ENCODE assay signal across 24 cellular contexts in genomic region chr1:205581321-205581980, GRCh38. TPM values are rescaled to one million over a fixed set of nuclear protein-coding genes. Genes with fewer than 3 reads are reported as not detected.
DNase-seq lines count a peak whose midpoint lies in the region; ATAC-seq and TF ChIP-seq lines count a peak whose summit lies in the region.
"Had no signal": no experiment of that assay in that cellular context is flagged by ENCODE, and none has a peak within 500 bp of the region (broad histone marks: within the 10 kb centered on the region; RNA-seq: fewer than 3 reads in every experiment).

No MANE protein-coding gene starts in this region.

- peak overlapping the region; percentile 28 for H3K27ac Mint-ChIP-seq in endothelial cell (ENCODE audit: unreplicated experiment)
- H3K27ac Mint-ChIP-seq: effector memory CD8-positive, alpha-beta T cell; T-helper 2 cell treated with Interferon-gamma antibody and Interleukin-4, amounts not matched to agents 5 μg/mL and 100 μg/mL, for 36 hours had no signal

- intact Hi-C loops in heart right ventricle (cut with DNase I), result loop anchor here in 3 of 10 donors (5.0 to 10.0 kb wide), 3 partner anchors 39 to 49 kb away; no protein-coding TSS in a partner anchor
- intact Hi-C loops in Right ventricle myocardium superior (cut with DNase I), result no loop called here

- H3K4me1 Mint-ChIP-seq in endothelial cell (ENCODE audit: unreplicated experiment), result peaks cover 38% of the 10 kb centered on the region

- H3K27ac ChIP-seq in heart right ventricle (peak overlapping the region in 7 of 10 donors; percentile 22 to 72 (median 68)), osteoblast (ENCODE audit: low read depth, low read length) (no peak overlapping the region), upper lobe of left lung (peak overlapping the region; percentile 62 to 85 (median 74))
- H3K27ac ChIP-seq: adrenal gland, psoas muscle, thoracic aorta had no signal

- no peaks in the 10 kb centered on the region for H3K79me2 ChIP-seq in osteoblast (ENCODE audit: insufficient read depth, low read length)

- TF ChIP-seq CTCF in heart right ventricle (IDR thresholded peaks at IDR 0.05), result no peak
- TF ChIP-seq CTCF in endothelial cell (IDR thresholded peaks at IDR 0.05; ENCODE audit: unreplicated experiment), result no peak
- no peak for TF ChIP-seq CTCF in osteoblast (IDR thresholded peaks at IDR 0.05; ENCODE audit: extremely low read depth, low read depth, low read length)
- no peak for TF ChIP-seq CTCF in upper lobe of left lung (IDR thresholded peaks at IDR 0.05)

- H3K27me3 ChIP-seq in heart right ventricle (peaks cover 0 to 15% (median 6%) of the 10 kb centered on the region in 7 donors), osteoblast (ENCODE audit: insufficient read depth, low read length) (peaks cover 58% of the 10 kb centered on the region), upper lobe of left lung (no peaks in the 10 kb centered on the region)
- H3K27me3 ChIP-seq: adrenal gland had no signal

- TF ChIP-seq POLR2A in upper lobe of left lung (IDR thresholded peaks at IDR 0.05), result no peak

- no peaks in the 10 kb centered on the region for H3K36me3 Mint-ChIP-seq in endothelial cell (ENCODE audit: low read depth, unreplicated experiment)
- H3K36me3 Mint-ChIP-seq: brain had no signal

- DNase-seq in heart right ventricle (no peak), Right ventricle myocardium superior (no peak), endothelial cell (ENCODE audit: low spot score) (no peak), osteoblast (ENCODE audit: insufficient read length, low spot score, missing footprints) (peak; percentile 15), upper lobe of left lung (peak in 1 of 2 donors; percentile 8), NAMALWA (ENCODE audit: low spot score) (no peak), C1 segment of cervical spinal cord (lab: John Stamatoyannopoulos, UW) (no peak), activated gamma-delta T cell (lab: John Stamatoyannopoulos, UW) (no peak)
- DNase-seq: activated CD4-positive, alpha-beta T cell treated with anti-CD3 and anti-CD28 coated beads, Interleukin-2, amount 50 U/mL, for 1 hour; activated gamma-delta T cell treated with Interleukin-2 at 50 U/mL for 16 hours; adrenal gland; effector memory CD8-positive, alpha-beta T cell; EL; NCI-H1417; NCI-H2081 treated with DMSO at 0.1 percent for 48 hours; NCI-H345; NCI-H82; psoas muscle; stimulated activated CD4-positive, alpha-beta T cell treated with anti-CD3 and anti-CD28 coated beads, Interleukin-2, amount 100 ng/mL, for 24 hours had no signal

- H3K4me3 Mint-ChIP-seq in endothelial cell (ENCODE audit: unreplicated experiment), result no peak overlapping the region
- H3K4me3 Mint-ChIP-seq: brain; effector memory CD8-positive, alpha-beta T cell; T-helper 2 cell treated with Interferon-gamma antibody and Interleukin-4, amounts not matched to agents 5 μg/mL and 100 μg/mL, for 36 hours had no signal

- no peak overlapping the region for H2AFZ ChIP-seq in osteoblast (ENCODE audit: low read length)

- no peak overlapping the region for H3K4me3 ChIP-seq in heart right ventricle
- H3K4me3 ChIP-seq in osteoblast (ENCODE audit: insufficient read depth, low read length), result no peak overlapping the region
- H3K4me3 ChIP-seq in upper lobe of left lung, result no peak overlapping the region
- H3K4me3 ChIP-seq: adrenal gland, HAP-1, psoas muscle, skin epidermis, thoracic aorta had no signal

- H3K27me3 Mint-ChIP-seq in endothelial cell (ENCODE audit: unreplicated experiment), result peaks cover 3% of the 10 kb centered on the region

- H4K20me1 ChIP-seq in osteoblast (ENCODE audit: insufficient read depth, low read length), result no peaks in the 10 kb centered on the region

- no peak overlapping the region for H3K4me2 ChIP-seq in osteoblast (ENCODE audit: insufficient read depth, low read length)

- 83 to 90% methylated on average over 9 of the region's 9 CpGs for WGBS in heart right ventricle, 2 donors
- 85 to 93% methylated on average over 6 of the region's 9 CpGs for WGBS in upper lobe of left lung, 2 donors

- ATAC-seq in heart right ventricle, result no peak
- ATAC-seq in Right ventricle myocardium superior (ENCODE audit: poor library complexity), result no peak
- no peak for ATAC-seq in upper lobe of left lung (ENCODE audit: low FRiP score in 2 of 2)
- ATAC-seq: effector memory CD8-positive, alpha-beta T cell had no signal

- no peak for TF ChIP-seq EP300 in upper lobe of left lung (IDR thresholded peaks at IDR 0.05)

- no peaks in the 10 kb centered on the region for H3K36me3 ChIP-seq in heart right ventricle
- H3K36me3 ChIP-seq in osteoblast (ENCODE audit: insufficient read depth, low read length), result no peaks in the 10 kb centered on the region
- H3K36me3 ChIP-seq in upper lobe of left lung, result no peaks in the 10 kb centered on the region
- H3K36me3 ChIP-seq: adrenal gland, HAP-1, thoracic aorta had no signal

- no peaks in the 10 kb centered on the region for H3K9me3 Mint-ChIP-seq in endothelial cell (ENCODE audit: unreplicated experiment)
- H3K9me3 Mint-ChIP-seq: brain; effector memory CD8-positive, alpha-beta T cell; T-helper 2 cell treated with Interferon-gamma antibody and Interleukin-4, amounts not matched to agents 5 μg/mL and 100 μg/mL, for 36 hours had no signal

- H3K9me3 ChIP-seq in heart right ventricle (no peaks in the 10 kb centered on the region), osteoblast (ENCODE audit: low read depth, low read length) (no peaks in the 10 kb centered on the region), upper lobe of left lung (no peaks in the 10 kb centered on the region)
- H3K9me3 ChIP-seq: adrenal gland, HAP-1, psoas muscle, thoracic aorta had no signal

- H3K4me1 ChIP-seq in heart right ventricle, result peaks cover 0 to 23% (median 11%) of the 10 kb centered on the region in 9 donors
- H3K4me1 ChIP-seq in osteoblast (ENCODE audit: insufficient read depth, low read length), result no peaks in the 10 kb centered on the region
- H3K4me1 ChIP-seq in upper lobe of left lung, result peaks cover 16 to 43% (median 30%) of the 10 kb centered on the region in 4 donors
- H3K4me1 ChIP-seq: HAP-1 had no signal

RNA-seq across cellular contexts. Expression of gene ELK4, which starts 50.4 kb away (rescaled TPM):
- total RNA-seq in heart right ventricle, result 10 to 100 TPM; 34.2 to 45.6 (median 40.2) TPM
- polyA plus RNA-seq in heart right ventricle, result 1 to 10 TPM; 4.7 to 5.9 TPM
- total RNA-seq in Right ventricle myocardium superior, result 31.1 TPM
- 57.1 TPM for total RNA-seq in endothelial cell (ENCODE audit: unreplicated experiment)
- 27.1 and 30.4 TPM in 2 replicates for total RNA-seq in osteoblast
- total RNA-seq in upper lobe of left lung, result 10 to 100 TPM; 15.7 to 65.4 (median 30.2) TPM
